ENCODE assay signal across 11 cellular contexts in genomic region chr12:3225154-3225795, GRCh38.
A peak's percentile ranks its signal among the peaks of the same experiment; 100 is the strongest.
DNase-seq lines count a peak whose midpoint lies in the region; ATAC-seq and TF ChIP-seq lines count a peak whose summit lies in the region.
"Had no signal": no experiment of that assay in that cellular context is flagged by ENCODE, and none has a peak within 500 bp of the region (broad histone marks: within the 10 kb centered on the region; RNA-seq: fewer than 3 reads in every experiment).

No MANE protein-coding gene starts in this region.

- no peak overlapping the region for H3K27ac ChIP-seq in Peyer's patch
- H3K27ac ChIP-seq in breast epithelium: no peak overlapping the region

- no peak overlapping the region for H3K27ac Mint-ChIP-seq in activated T-helper 17 cell treated with anti-CD3 and anti-CD28 coated beads, Interleukin-2, amount 50 U/mL, for 72 hours

- peaks cover 6% of the 10 kb centered on the region for H3K27me3 Mint-ChIP-seq in activated T-helper 17 cell treated with anti-CD3 and anti-CD28 coated beads, Interleukin-2, amount 50 U/mL, for 72 hours

- intact Hi-C loops in breast epithelium (cut with DNase I; ENCODE audit: low total_unique reads): loop anchor here (10.0 kb wide), 1 partner anchor 1150 kb away; the partner anchor contains the start of gene FGF23

- TF ChIP-seq POLR2A in Peyer's patch (IDR thresholded peaks at IDR 0.05) (no peak), breast epithelium (IDR thresholded peaks at IDR 0.05) (no peak)

- H3K4me1 ChIP-seq in Peyer's patch: no peaks in the 10 kb centered on the region
- no peaks in the 10 kb centered on the region for H3K4me1 ChIP-seq in breast epithelium

- ATAC-seq in activated T-helper 17 cell treated with anti-CD3 and anti-CD28 coated beads, Interleukin-2, amount 50 U/mL, for 72 hours (replicated peaks): peak; percentile 40

- H3K36me3 Mint-ChIP-seq in activated T-helper 17 cell treated with anti-CD3 and anti-CD28 coated beads, Interleukin-2, amount 50 U/mL, for 72 hours (ENCODE audit: low read depth): no peaks in the 10 kb centered on the region

- DNase-seq in A172 (ENCODE audit: low spot score): peak; percentile 70
- DNase-seq in HK-2 (ENCODE audit: unreplicated experiment): peak; percentile 50
- DNase-seq in hepatic stellate cell (ENCODE audit: low spot score): peak; percentile 75
- DNase-seq in OCI-M1 (lab: John Stamatoyannopoulos, UW): no peak
- no peak for DNase-seq in NCI-H226
- no peak for DNase-seq in Peyer's patch
- DNase-seq in breast epithelium (ENCODE audit: low spot score in 2 of 2): no peak
- DNase-seq: amygdala, C1 segment of cervical spinal cord, mammary epithelial cell had no signal

- H3K36me3 ChIP-seq in Peyer's patch: no peaks in the 10 kb centered on the region
- no peaks in the 10 kb centered on the region for H3K36me3 ChIP-seq in breast epithelium

- H3K9me3 ChIP-seq in Peyer's patch (no peaks in the 10 kb centered on the region), breast epithelium (no peaks in the 10 kb centered on the region)

- H3K27me3 ChIP-seq in Peyer's patch: no peaks in the 10 kb centered on the region
- no peaks in the 10 kb centered on the region for H3K27me3 ChIP-seq in breast epithelium

- no peaks in the 10 kb centered on the region for H3K4me1 Mint-ChIP-seq in activated T-helper 17 cell treated with anti-CD3 and anti-CD28 coated beads, Interleukin-2, amount 50 U/mL, for 72 hours

- no peaks in the 10 kb centered on the region for H3K9me3 Mint-ChIP-seq in activated T-helper 17 cell treated with anti-CD3 and anti-CD28 coated beads, Interleukin-2, amount 50 U/mL, for 72 hours

- H3K4me3 ChIP-seq in Peyer's patch: no peak overlapping the region
- no peak overlapping the region for H3K4me3 ChIP-seq in breast epithelium

- no peak for TF ChIP-seq CTCF in Peyer's patch (IDR thresholded peaks at IDR 0.05)
- no peak for TF ChIP-seq CTCF in breast epithelium (IDR thresholded peaks at IDR 0.05)

- H3K4me3 Mint-ChIP-seq in activated T-helper 17 cell treated with anti-CD3 and anti-CD28 coated beads, Interleukin-2, amount 50 U/mL, for 72 hours: no peak overlapping the region

Comparison
In these comparisons a context has a peak if more than half of its experiments do, and no peak if none do; other contexts are left out.
1. DNase-seq: peak in A172 (single experiment), HK-2 (single experiment) and hepatic stellate cell (single experiment); none in OCI-M1 (single experiment), NCI-H226 (single experiment), Peyer's patch (0 of 3) and breast epithelium (0 of 2).